In the genomic region with DNA sequence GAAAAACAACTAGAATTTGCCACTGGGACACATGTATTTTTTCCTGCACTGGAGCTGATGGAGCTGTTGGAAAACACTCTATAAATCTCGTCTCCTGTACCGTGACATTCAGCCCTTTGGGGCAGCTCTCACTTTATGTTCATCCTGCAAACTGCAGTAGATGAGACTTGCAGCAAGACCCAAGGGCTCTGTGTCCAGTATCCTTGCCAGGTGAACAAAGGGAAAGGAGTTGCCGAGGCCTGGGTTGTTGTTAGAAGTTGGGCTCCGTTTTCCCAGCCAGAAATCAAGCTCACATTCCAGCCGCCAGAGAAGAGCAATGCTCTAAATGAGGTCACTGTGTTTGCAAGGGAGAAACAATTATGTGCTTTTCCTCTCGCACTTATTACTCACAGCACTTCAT, we compare ENCODE assay signal across 10 cellular contexts.
DNase-seq lines count a peak whose midpoint lies in the region; ATAC-seq and TF ChIP-seq lines count a peak whose summit lies in the region.
"Had no signal": no experiment of that assay in that cellular context is flagged by ENCODE, and none has a peak within 500 bp of the region (broad histone marks: within the 10 kb centered on the region; RNA-seq: fewer than 3 reads in every experiment).

No MANE protein-coding gene starts in this region.

- H3K27ac ChIP-seq in esophagus muscularis mucosa (replicated peaks in 1 of 4) (no peak overlapping the region), mesodermal cell (ENCODE audit: low read depth, low read length, severe bottlenecking) (peak overlapping the region; percentile 74), gastrocnemius medialis (no peak overlapping the region)

- in situ Hi-C loops in gastrocnemius medialis (cut with MboI; ENCODE audit: low sequenced_read_pairs in 4 of 4) = no loop called here

- H3K27me3 ChIP-seq in esophagus muscularis mucosa (no peaks in the 10 kb centered on the region), gastrocnemius medialis (no peaks in the 10 kb centered on the region)

- H3K4me3 ChIP-seq in esophagus muscularis mucosa (no peak overlapping the region), mesodermal cell (ENCODE audit: extremely low read depth, insufficient read depth, low read length, poor library complexity, severe bottlenecking) (no peak overlapping the region), gastrocnemius medialis (no peak overlapping the region)

- H3K4me1 ChIP-seq in esophagus muscularis mucosa = peaks cover 3 to 12% (median 11%) of the 10 kb centered on the region in 4 donors
- H3K4me1 ChIP-seq in mesodermal cell (ENCODE audit: control insufficient read depth, insufficient read depth, low read length, poor library complexity, severe bottlenecking) = peaks cover 4% of the 10 kb centered on the region
- no peaks in the 10 kb centered on the region for H3K4me1 ChIP-seq in gastrocnemius medialis

- no peak for TF ChIP-seq POLR2A in esophagus muscularis mucosa (IDR thresholded peaks at IDR 0.05; ENCODE audit: low read depth)
- TF ChIP-seq POLR2A in gastrocnemius medialis (IDR thresholded peaks at IDR 0.05) = no peak

- no peaks in the 10 kb centered on the region for H3K9me3 ChIP-seq in esophagus muscularis mucosa
- H3K9me3 ChIP-seq in mesodermal cell (ENCODE audit: control insufficient read depth, low read length) = no peaks in the 10 kb centered on the region
- no peaks in the 10 kb centered on the region for H3K9me3 ChIP-seq in gastrocnemius medialis

- DNase-seq in Right ventricle myocardium inferior (ENCODE audit: missing footprints) = no peak
- DNase-seq in cardiac septum (ENCODE audit: low spot score) = no peak
- no peak for DNase-seq in esophagus muscularis mucosa (ENCODE audit: extremely low spot score)
- DNase-seq in KG1 (lab: John Stamatoyannopoulos, UW) = no peak
- no peak for DNase-seq in NCI-H1930 (lab: John Stamatoyannopoulos, UW)
- DNase-seq in gastrocnemius medialis = no peak
- DNase-seq in RKO (ENCODE audit: low spot score) = no peak
- DNase-seq: naive thymus-derived CD8-positive, alpha-beta T cell; NCI-H510A had no signal

- no peak for TF ChIP-seq EP300 in esophagus muscularis mucosa (IDR thresholded peaks at IDR 0.05)

- WGBS in esophagus muscularis mucosa = 24% methylated on average over 6 of the region's 6 CpGs
- WGBS in mesodermal cell (ENCODE audit: insufficient coverage in 2 of 2), 2 experiments = 66 to 89% methylated on average over 4 of the region's 6 CpGs

- TF ChIP-seq CTCF in esophagus muscularis mucosa (IDR thresholded peaks at IDR 0.05) (peak in 2 of 3 experiments; percentile 31 to 38), gastrocnemius medialis (IDR thresholded peaks at IDR 0.05 in 4 of 5, conservative IDR thresholded peaks at IDR 0.05 in 1 of 5) (no peak)

- H3K36me3 ChIP-seq in esophagus muscularis mucosa (no peaks in the 10 kb centered on the region), mesodermal cell (ENCODE audit: control insufficient read depth, insufficient read depth, low read length) (no peaks in the 10 kb centered on the region), gastrocnemius medialis (no peaks in the 10 kb centered on the region)

- intact Hi-C loops in Right ventricle myocardium inferior (cut with DNase I) = no loop called here
- intact Hi-C loops in cardiac septum (cut with DNase I) = no loop called here
- intact Hi-C loops in esophagus muscularis mucosa (cut with DNase I) = no loop called here
- intact Hi-C loops in gastrocnemius medialis (cut with DNase I; ENCODE audit: low total_unique reads) = no loop called here

- ATAC-seq in Right ventricle myocardium inferior = peak; percentile 76
- no peak for ATAC-seq in gastrocnemius medialis
- ATAC-seq: naive thymus-derived CD8-positive, alpha-beta T cell had no signal

Comparison
In these comparisons a context has a peak if more than half of its experiments do, and no peak if none do; other contexts are left out.
1. CTCF ChIP-seq: peak in esophagus muscularis mucosa (2 of 3); none in gastrocnemius medialis (0 of 5).